9 cellular contexts compared by ENCODE assay signal in genomic region chr5:176700239-176700847, GRCh38. TPM values are rescaled to one million over a fixed set of nuclear protein-coding genes. Genes with fewer than 3 reads are reported as not detected.
DNase-seq lines count a peak whose midpoint lies in the region; ATAC-seq and TF ChIP-seq lines count a peak whose summit lies in the region.
"Had no signal": no experiment of that assay in that cellular context is flagged by ENCODE, and none has a peak within 500 bp of the region (broad histone marks: within the 10 kb centered on the region; RNA-seq: fewer than 3 reads in every experiment).

No MANE protein-coding gene starts in this region.

- no peak overlapping the region for H2AFZ ChIP-seq in OCI-LY1 (ENCODE audit: low read length)

- no peaks in the 10 kb centered on the region for H3K79me2 ChIP-seq in OCI-LY1 (ENCODE audit: insufficient read depth, low read length)

- ATAC-seq in left cardiac atrium (no peak), gastrocnemius medialis (no peak), GM18511 (IDR thresholded peaks at IDR 0.05; ENCODE audit: unreplicated experiment) (no peak)

- H3K36me3 ChIP-seq in left ventricle myocardium inferior (no peaks in the 10 kb centered on the region), OCI-LY1 (ENCODE audit: insufficient read depth, low read length) (no peaks in the 10 kb centered on the region), testis (ENCODE audit: low read depth, missing control alignments) (no peaks in the 10 kb centered on the region), gastrocnemius medialis (no peaks in the 10 kb centered on the region)

- H3K4me3 ChIP-seq in left ventricle myocardium inferior (no peak overlapping the region), OCI-LY1 (ENCODE audit: low read depth, low read length, poor library complexity, severe bottlenecking) (no peak overlapping the region), fibroblast of mammary gland (ENCODE audit: control insufficient read depth, low read depth, low read length) (no peak overlapping the region), testis (no peak overlapping the region), gastrocnemius medialis (no peak overlapping the region)

- H3K27me3 ChIP-seq in left ventricle myocardium inferior (ENCODE audit: low read depth) (peaks cover 100% of the 10 kb centered on the region), OCI-LY1 (ENCODE audit: insufficient read depth, low read length) (peaks cover 9% of the 10 kb centered on the region; the same call in 1 of the 2 replicates), testis (no peaks in the 10 kb centered on the region), gastrocnemius medialis (peaks cover 5 to 13% (median 12%) of the 10 kb centered on the region in 3 donors)

- TF ChIP-seq POLR2A in testis (IDR thresholded peaks at IDR 0.05) (no peak), gastrocnemius medialis (IDR thresholded peaks at IDR 0.05) (no peak)

- no peaks in the 10 kb centered on the region for H3F3A ChIP-seq in OCI-LY1 (ENCODE audit: insufficient read depth, low read length)

- H3K9me3 ChIP-seq in left ventricle myocardium inferior (replicated peaks) (no peaks in the 10 kb centered on the region), OCI-LY1 (ENCODE audit: low read length) (no peaks in the 10 kb centered on the region), testis (no peaks in the 10 kb centered on the region), gastrocnemius medialis (no peaks in the 10 kb centered on the region)

- no peak overlapping the region for H3K4me2 ChIP-seq in OCI-LY1 (ENCODE audit: low read length)

- no peaks in the 10 kb centered on the region for H3K9me2 ChIP-seq in OCI-LY1 (ENCODE audit: low read depth, low read length)

- peak; percentile 37 for TF ChIP-seq CTCF in left ventricle myocardium inferior (IDR thresholded peaks at IDR 0.05; ENCODE audit: borderline replicate concordance)
- peak; percentile 55 for TF ChIP-seq CTCF in OCI-LY1 (IDR thresholded peaks at IDR 0.05; ENCODE audit: low read length)
- peak; percentile 38 for TF ChIP-seq CTCF in fibroblast of mammary gland (conservative IDR thresholded peaks at IDR 0.05; ENCODE audit: control insufficient read depth, insufficient read depth, low read depth, low read length)
- TF ChIP-seq CTCF in testis (IDR thresholded peaks at IDR 0.05): peak in 1 of 3 experiments; percentile 16
- TF ChIP-seq CTCF in gastrocnemius medialis (IDR thresholded peaks at IDR 0.05 in 4 of 5, conservative IDR thresholded peaks at IDR 0.05 in 1 of 5): no peak

- no peaks in the 10 kb centered on the region for H3K4me1 ChIP-seq in left ventricle myocardium inferior
- H3K4me1 ChIP-seq in OCI-LY1 (ENCODE audit: insufficient read depth, low read length, severe bottlenecking): no peaks in the 10 kb centered on the region
- H3K4me1 ChIP-seq in testis: no peaks in the 10 kb centered on the region
- H3K4me1 ChIP-seq in gastrocnemius medialis: no peaks in the 10 kb centered on the region

- WGBS in testis, 2 donors: 44 to 49% methylated on average over 16 of the region's 16 CpGs

- H3K27ac ChIP-seq in left ventricle myocardium inferior (replicated peaks) (no peak overlapping the region), OCI-LY1 (ENCODE audit: low read depth, low read length, poor library complexity, severe bottlenecking) (no peak overlapping the region), testis (no peak overlapping the region), gastrocnemius medialis (no peak overlapping the region)

- in situ Hi-C loops in gastrocnemius medialis (cut with MboI; ENCODE audit: low sequenced_read_pairs in 4 of 4): no loop called here

- H3K9ac ChIP-seq in OCI-LY1 (ENCODE audit: low read length): no peak overlapping the region

- DNase-seq in left ventricle myocardium inferior (no peak), left cardiac atrium (no peak), fibroblast of mammary gland (ENCODE audit: low read depth) (no peak), testis (peak; percentile 25), gastrocnemius medialis (no peak), NOMO-1 treated with dmso at 0.1 percent for 144 hours (lab: John Stamatoyannopoulos, UW; ENCODE audit: unreplicated experiment) (no peak)
- DNase-seq: GF-D8 had no signal

- H4K20me1 ChIP-seq in OCI-LY1 (ENCODE audit: insufficient read depth, low read length): no peaks in the 10 kb centered on the region

- intact Hi-C loops in left ventricle myocardium inferior (cut with micrococcal nuclease): no loop called here
- intact Hi-C loops in left cardiac atrium (cut with DNase I): no loop called here
- intact Hi-C loops in testis (cut with DNase I; ENCODE audit: low total_unique reads): no loop called here
- intact Hi-C loops in gastrocnemius medialis (cut with DNase I; ENCODE audit: low total_unique reads): no loop called here

RNA-seq across cellular contexts. Expression of gene TSPAN17, which starts 53.1 kb away (rescaled TPM):
- total RNA-seq in left ventricle myocardium inferior (31.0 TPM), left cardiac atrium (10 to 100 TPM; 21.2 to 25.6 TPM), testis (10 to 100 TPM; 31.7 to 51.7 TPM), gastrocnemius medialis (10 to 100 TPM; 13.3 to 35.7 (median 27.2) TPM)
- 57.0 TPM for polyA plus RNA-seq in testis (ENCODE audit: insufficient read depth, low read depth, low replicate concordance)

Comparison
In these comparisons a context has a peak if more than half of its experiments do, and no peak if none do; other contexts are left out.
1. CTCF ChIP-seq: peak in left ventricle myocardium inferior (single experiment), OCI-LY1 (single experiment) and fibroblast of mammary gland (single experiment); none in gastrocnemius medialis (0 of 5).